In the genomic region with DNA sequence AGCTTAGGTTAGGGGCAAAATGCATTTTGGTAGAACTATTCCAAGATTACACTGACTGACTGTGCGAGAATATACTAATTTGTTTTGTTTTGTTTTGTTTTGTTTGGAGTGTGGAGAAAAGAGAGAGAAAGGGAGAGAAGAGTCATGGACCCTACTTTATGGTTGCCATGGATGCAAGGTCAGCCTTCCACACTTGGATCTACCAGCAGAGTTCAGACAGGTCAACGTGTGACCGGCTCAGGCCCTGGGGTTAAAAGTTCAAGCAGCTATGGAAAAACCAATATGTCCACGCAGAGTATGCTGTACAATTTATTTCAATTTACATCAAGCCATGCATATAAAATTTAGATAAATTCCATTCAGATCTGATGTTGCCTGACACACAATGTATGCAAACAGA, we compare ENCODE assay signal across 16 cellular contexts.
A peak's percentile ranks its signal among the peaks of the same experiment; 100 is the strongest.
DNase-seq lines count a peak whose midpoint lies in the region; ATAC-seq and TF ChIP-seq lines count a peak whose summit lies in the region.
"Had no signal": no experiment of that assay in that cellular context is flagged by ENCODE, and none has a peak within 500 bp of the region (broad histone marks: within the 10 kb centered on the region; RNA-seq: fewer than 3 reads in every experiment).

No MANE protein-coding gene starts in this region.

- no peak overlapping the region for H3K27ac ChIP-seq in liver (ENCODE audit: low read depth in 1 of 2, low read length in 2 of 2)
- H3K27ac ChIP-seq: BLaER1 treated with 17β-estradiol and CSF1 and Interleukin-3, amounts not matched to agents 10 nM and 100 nM; HL-60 had no signal

- H3K9ac ChIP-seq in liver (ENCODE audit: low read depth in 1 of 2, low read length in 2 of 2), result no peak overlapping the region
- H3K9ac ChIP-seq: BLaER1 treated with 17β-estradiol and CSF1 and Interleukin-3, amounts not matched to agents 10 nM and 100 nM had no signal

- H3K9me3 Mint-ChIP-seq in natural killer cell (no peaks in the 10 kb centered on the region), Caco-2 (ENCODE audit: unreplicated experiment) (no peaks in the 10 kb centered on the region)
- no peaks in the 10 kb centered on the region for H3K9me3 Mint-ChIP-seq in natural killer cell treated with Interleukin-12 subunit alpha and Interleukin-12 subunit beta and Interleukin-15 and Interleukin-18, amount 100 ng/mL, for 72 hours
- H3K9me3 Mint-ChIP-seq: CD8-positive, alpha-beta T cell; HFFc6 had no signal

- H3K36me3 ChIP-seq in liver (ENCODE audit: control insufficient read depth in 4 of 4, insufficient read depth in 3 of 4, low read depth in 1 of 4, low read length in 3 of 4), result no peaks in the 10 kb centered on the region
- H3K36me3 ChIP-seq in Caco-2 (ENCODE audit: control insufficient read depth, insufficient read depth, low read length), result no peaks in the 10 kb centered on the region
- H3K36me3 ChIP-seq: BLaER1 treated with 17β-estradiol and CSF1 and Interleukin-3, amounts not matched to agents 10 nM and 100 nM had no signal

- CTCF ChIA-PET in Caco-2 (lab: Charles Lee), result interaction anchor here (1.0 to 3.0 kb wide), 14 partner anchors 14 to 319 kb away, joined by 3 to 50 read pairs (median 8); a partner anchor contains a TSS

- H3K36me3 Mint-ChIP-seq in natural killer cell, result no peaks in the 10 kb centered on the region
- no peaks in the 10 kb centered on the region for H3K36me3 Mint-ChIP-seq in natural killer cell treated with Interleukin-12 subunit alpha and Interleukin-12 subunit beta and Interleukin-15 and Interleukin-18, amount 100 ng/mL, for 72 hours
- H3K36me3 Mint-ChIP-seq in T-helper 17 cell (ENCODE audit: low read depth), result no peaks in the 10 kb centered on the region
- H3K36me3 Mint-ChIP-seq in Caco-2 (ENCODE audit: insufficient read depth, unreplicated experiment), result no peaks in the 10 kb centered on the region

- H3K27me3 Mint-ChIP-seq in natural killer cell (ENCODE audit: low read depth in 2 of 2), result no peaks in the 10 kb centered on the region
- H3K27me3 Mint-ChIP-seq in natural killer cell treated with Interleukin-12 subunit alpha and Interleukin-12 subunit beta and Interleukin-15 and Interleukin-18, amount 100 ng/mL, for 72 hours, result no peaks in the 10 kb centered on the region
- no peaks in the 10 kb centered on the region for H3K27me3 Mint-ChIP-seq in T-helper 17 cell
- peaks cover 14% of the 10 kb centered on the region for H3K27me3 Mint-ChIP-seq in Caco-2 (ENCODE audit: insufficient read depth, unreplicated experiment)

- ATAC-seq in natural killer cell, result no peak
- no peak for ATAC-seq in natural killer cell treated with Interleukin-12 subunit alpha and Interleukin-12 subunit beta and Interleukin-15 and Interleukin-18, amount 100 ng/mL, for 72 hours
- no peak for ATAC-seq in T-helper 17 cell
- no peak for ATAC-seq in GM18517 (IDR thresholded peaks at IDR 0.05; ENCODE audit: unreplicated experiment)

- H3K4me1 ChIP-seq in liver (ENCODE audit: control insufficient read depth in 4 of 4, insufficient read depth in 4 of 4, low read length in 3 of 4) (peaks cover 0 to 4% (median 1%) of the 10 kb centered on the region in 4 donors), Caco-2 (peaks cover 15% of the 10 kb centered on the region)

- H3K9me3 ChIP-seq in T-helper 17 cell (ENCODE audit: control insufficient read depth, low read length, poor library complexity, severe bottlenecking) (no peaks in the 10 kb centered on the region), liver (ENCODE audit: control insufficient read depth in 4 of 4, low read length in 3 of 4) (no peaks in the 10 kb centered on the region), Caco-2 (no peaks in the 10 kb centered on the region)
- H3K9me3 ChIP-seq: BLaER1 treated with 17β-estradiol and CSF1 and Interleukin-3, amounts not matched to agents 10 nM and 100 nM had no signal

- H3K4me3 ChIP-seq in liver (ENCODE audit: low read depth in 1 of 3, low read length in 3 of 3), result no peak overlapping the region
- H3K4me3 ChIP-seq in Caco-2 (ENCODE audit: low read depth, low read length), result no peak overlapping the region
- H3K4me3 ChIP-seq: BLaER1 treated with 17β-estradiol and CSF1 and Interleukin-3, amounts not matched to agents 10 nM and 100 nM had no signal

- no peak for TF ChIP-seq CTCF in natural killer cell (IDR thresholded peaks at IDR 0.05)
- no peak for TF ChIP-seq CTCF in liver (IDR thresholded peaks at IDR 0.05; ENCODE audit: low read depth, low read length, missing input control)
- no peak for TF ChIP-seq CTCF in Caco-2 (IDR thresholded peaks at IDR 0.05; ENCODE audit: insufficient read depth in 1 of 2, low read depth in 1 of 2, low read length in 1 of 2, severe bottlenecking in 1 of 2, unreplicated experiment in 1 of 2)

- TF ChIP-seq RAD21 in liver (IDR thresholded peaks at IDR 0.05), result no peak

- DNase-seq in natural killer cell, result no peak
- no peak for DNase-seq in natural killer cell treated with Interleukin-12 subunit alpha and Interleukin-12 subunit beta and Interleukin-15 and Interleukin-18, amount 100 ng/mL, for 72 hours (ENCODE audit: low spot score)
- DNase-seq in T-helper 17 cell, result no peak
- no peak for DNase-seq in Caco-2
- no peak for DNase-seq in DMS 273 treated with DMSO at 0.1 percent for 48 hours (lab: John Stamatoyannopoulos, UW)
- no peak for DNase-seq in T-helper 1 cell
- DNase-seq: 8988T, DMS153, DMS79 had no signal

- H3K4me3 Mint-ChIP-seq in natural killer cell, result no peak overlapping the region
- no peak overlapping the region for H3K4me3 Mint-ChIP-seq in natural killer cell treated with Interleukin-12 subunit alpha and Interleukin-12 subunit beta and Interleukin-15 and Interleukin-18, amount 100 ng/mL, for 72 hours
- H3K4me3 Mint-ChIP-seq in T-helper 17 cell, result no peak overlapping the region
- no peak overlapping the region for H3K4me3 Mint-ChIP-seq in Caco-2 (ENCODE audit: unreplicated experiment)
- H3K4me3 Mint-ChIP-seq: B cell; CD8-positive, alpha-beta T cell; HFFc6 had no signal

- WGBS in liver, result 49% methylated on average over 4 of the region's 4 CpGs

- intact Hi-C loops in natural killer cell (cut with micrococcal nuclease) (no loop called here), Caco-2 (cut with micrococcal nuclease; ENCODE audit: unreplicated experiment) (loop anchor here (5.0 kb wide), 3 partner anchors 45 to 280 kb away; no protein-coding TSS in a partner anchor)

- H3K27ac Mint-ChIP-seq in natural killer cell (peak overlapping the region; percentile 19 to 27), T-helper 17 cell (peak overlapping the region; percentile 72), Caco-2 (ENCODE audit: unreplicated experiment) (no peak overlapping the region)
- H3K27ac Mint-ChIP-seq in natural killer cell treated with Interleukin-12 subunit alpha and Interleukin-12 subunit beta and Interleukin-15 and Interleukin-18, amount 100 ng/mL, for 72 hours, result no peak overlapping the region
- H3K27ac Mint-ChIP-seq: B cell; CD8-positive, alpha-beta T cell; HFFc6 had no signal

- POLR2A ChIA-PET in Caco-2 (lab: Charles Lee), result no interaction called here

- H3K4me1 Mint-ChIP-seq in natural killer cell (peaks cover 54 to 57% of the 10 kb centered on the region in 2 donors), T-helper 17 cell (peaks cover 17% of the 10 kb centered on the region), Caco-2 (ENCODE audit: low read depth, unreplicated experiment) (peaks cover 14% of the 10 kb centered on the region)
- H3K4me1 Mint-ChIP-seq in natural killer cell treated with Interleukin-12 subunit alpha and Interleukin-12 subunit beta and Interleukin-15 and Interleukin-18, amount 100 ng/mL, for 72 hours (ENCODE audit: low read depth in 2 of 2), result peaks cover 0 to 21% of the 10 kb centered on the region in 2 donors
- H3K4me1 Mint-ChIP-seq: B cell had no signal

- no TSS peak for BruUV-seq in Caco-2 (replicated peaks; lab: Mats Ljungman, UMichigan)

- H3K27me3 ChIP-seq in liver (ENCODE audit: control insufficient read depth in 4 of 4, insufficient read depth in 4 of 4, low read length in 3 of 4) (peaks cover 0 to 19% (median 7%) of the 10 kb centered on the region in 4 donors), Caco-2 (replicated peaks; ENCODE audit: control insufficient read depth, insufficient read depth, low read length) (no peaks in the 10 kb centered on the region)

TF ChIP-seq in liver, 16 proteins besides CTCF, POLR2A, EP300 and RAD21:
- TF ChIP-seq JUND (IDR thresholded peaks at IDR 0.05) (no peak), HNF4A (conservative IDR thresholded peaks at IDR 0.05) (peak in 1 of 2 donors; percentile 9), FOXA1 (IDR thresholded peaks at IDR 0.05) (no peak), YY1 (IDR thresholded peaks at IDR 0.05) (no peak), SP1 (IDR thresholded peaks at IDR 0.05) (no peak), RXRA (IDR thresholded peaks at IDR 0.05) (peak; percentile 62 to 66)
- TF ChIP-seq, protein P1, sequence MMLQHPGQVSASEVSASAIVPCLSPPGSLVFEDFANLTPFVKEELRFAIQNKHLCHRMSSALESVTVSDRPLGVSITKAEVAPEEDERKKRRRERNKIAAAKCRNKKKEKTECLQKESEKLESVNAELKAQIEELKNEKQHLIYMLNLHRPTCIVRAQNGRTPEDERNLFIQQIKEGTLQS (IDR thresholded peaks at IDR 0.05), result no peak
- TF ChIP-seq, protein P2, sequence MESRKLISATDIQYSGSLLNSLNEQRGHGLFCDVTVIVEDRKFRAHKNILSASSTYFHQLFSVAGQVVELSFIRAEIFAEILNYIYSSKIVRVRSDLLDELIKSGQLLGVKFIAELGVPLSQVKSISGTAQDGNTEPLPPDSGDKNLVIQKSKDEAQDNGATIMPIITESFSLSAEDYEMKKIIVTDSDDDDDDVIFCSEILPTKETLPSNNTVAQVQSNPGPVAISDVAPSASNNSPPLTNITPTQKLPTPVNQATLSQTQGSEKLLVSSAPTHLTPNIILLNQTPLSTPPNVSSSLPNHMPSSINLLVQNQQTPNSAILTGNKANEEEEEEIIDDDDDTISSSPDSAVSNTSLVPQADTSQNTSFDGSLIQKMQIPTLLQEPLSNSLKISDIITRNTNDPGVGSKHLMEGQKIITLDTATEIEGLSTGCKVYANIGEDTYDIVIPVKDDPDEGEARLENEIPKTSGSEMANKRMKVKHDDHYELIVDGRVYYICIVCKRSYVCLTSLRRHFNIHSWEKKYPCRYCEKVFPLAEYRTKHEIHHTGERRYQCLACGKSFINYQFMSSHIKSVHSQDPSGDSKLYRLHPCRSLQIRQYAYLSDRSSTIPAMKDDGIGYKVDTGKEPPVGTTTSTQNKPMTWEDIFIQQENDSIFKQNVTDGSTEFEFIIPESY (IDR thresholded peaks at IDR 0.05), result no peak

Comparison
In these comparisons a context has a peak if more than half of its experiments do, and no peak if none do; other contexts are left out.
1. H3K27ac Mint-ChIP-seq: peak in natural killer cell (2 of 2) and T-helper 17 cell (single experiment); none in natural killer cell treated with Interleukin-12 subunit alpha and Interleukin-12 subunit beta and Interleukin-15 and Interleukin-18, amount 100 ng/mL, for 72 hours (0 of 2) and Caco-2 (single experiment).